10 cellular contexts compared by ENCODE assay signal in genomic region chr11:76587810-76588454, GRCh38.
DNase-seq lines count a peak whose midpoint lies in the region; ATAC-seq and TF ChIP-seq lines count a peak whose summit lies in the region.
"Had no signal": no experiment of that assay in that cellular context is flagged by ENCODE, and none has a peak within 500 bp of the region (broad histone marks: within the 10 kb centered on the region; RNA-seq: fewer than 3 reads in every experiment).

No MANE protein-coding gene starts in this region.

- H3K27me3 Mint-ChIP-seq in activated naive CD8-positive, alpha-beta T cell treated with anti-CD3 and anti-CD28 coated beads, Interleukin-2, amount 50 U/mL, for 24 hours, result peaks cover 1% of the 10 kb centered on the region

- no peak for TF ChIP-seq POLR2A in heart left ventricle (IDR thresholded peaks at IDR 0.05)

- no peaks in the 10 kb centered on the region for H3K36me3 ChIP-seq in heart left ventricle
- no peaks in the 10 kb centered on the region for H3K36me3 ChIP-seq in left lung
- H3K36me3 ChIP-seq in tibial artery, result no peaks in the 10 kb centered on the region

- 60 to 73% (median 69%) methylated on average over 5 of the region's 5 CpGs for WGBS in heart left ventricle, 4 donors

- no peaks in the 10 kb centered on the region for H3K36me3 Mint-ChIP-seq in activated naive CD8-positive, alpha-beta T cell treated with anti-CD3 and anti-CD28 coated beads, Interleukin-2, amount 50 U/mL, for 24 hours (ENCODE audit: low read depth)

- ATAC-seq in heart left ventricle, result no peak
- ATAC-seq in left cardiac atrium, result no peak
- no peak for ATAC-seq in activated naive CD8-positive, alpha-beta T cell treated with anti-CD3 and anti-CD28 coated beads, Interleukin-2, amount 50 U/mL, for 24 hours
- no peak for ATAC-seq in left lung
- ATAC-seq in foreskin keratinocyte, result no peak
- ATAC-seq in GM21526 (IDR thresholded peaks at IDR 0.05; ENCODE audit: low FRiP score, unreplicated experiment), result no peak

- H3K4me3 Mint-ChIP-seq in activated naive CD8-positive, alpha-beta T cell treated with anti-CD3 and anti-CD28 coated beads, Interleukin-2, amount 50 U/mL, for 24 hours, result no peak overlapping the region

- no peaks in the 10 kb centered on the region for H3K9me3 ChIP-seq in heart left ventricle
- no peaks in the 10 kb centered on the region for H3K9me3 ChIP-seq in left lung
- no peaks in the 10 kb centered on the region for H3K9me3 ChIP-seq in tibial artery

- TF ChIP-seq CTCF in heart left ventricle (IDR thresholded peaks at IDR 0.05) (no peak), left lung (IDR thresholded peaks at IDR 0.05) (no peak), tibial artery (IDR thresholded peaks at IDR 0.05) (no peak), foreskin keratinocyte (conservative IDR thresholded peaks at IDR 0.05) (no peak)

- intact Hi-C loops in heart left ventricle (cut with DNase I), result no loop called here
- intact Hi-C loops in left cardiac atrium (cut with DNase I), result no loop called here
- intact Hi-C loops in left lung (cut with DNase I), result no loop called here
- intact Hi-C loops in tibial artery (cut with DNase I; ENCODE audit: low total_unique reads), result no loop called here

- peak overlapping the region; percentile 63 to 92 (median 84) for H3K27ac ChIP-seq in heart left ventricle
- peak overlapping the region; percentile 72 to 77 for H3K27ac ChIP-seq in left lung
- H3K27ac ChIP-seq in tibial artery, result peak overlapping the region; percentile 60 to 69
- no peak overlapping the region for H3K27ac ChIP-seq in foreskin keratinocyte

- peak overlapping the region; percentile 91 for H3K27ac Mint-ChIP-seq in activated naive CD8-positive, alpha-beta T cell treated with anti-CD3 and anti-CD28 coated beads, Interleukin-2, amount 50 U/mL, for 24 hours

- H3K4me1 ChIP-seq in heart left ventricle (peaks cover 0 to 23% (median 16%) of the 10 kb centered on the region in 12 donors), left lung (peaks cover 0 to 24% of the 10 kb centered on the region in 2 donors), tibial artery (peaks cover 0 to 22% (median 9%) of the 10 kb centered on the region in 4 donors), foreskin keratinocyte (no peaks in the 10 kb centered on the region)

- H3K9me3 Mint-ChIP-seq in activated naive CD8-positive, alpha-beta T cell treated with anti-CD3 and anti-CD28 coated beads, Interleukin-2, amount 50 U/mL, for 24 hours, result no peaks in the 10 kb centered on the region

- no peak overlapping the region for H3K4me3 ChIP-seq in heart left ventricle
- no peak overlapping the region for H3K4me3 ChIP-seq in left lung
- H3K4me3 ChIP-seq in tibial artery, result no peak overlapping the region

- H3K27me3 ChIP-seq in heart left ventricle (no peaks in the 10 kb centered on the region), left lung (no peaks in the 10 kb centered on the region), tibial artery (no peaks in the 10 kb centered on the region), foreskin keratinocyte (no peaks in the 10 kb centered on the region)

- peaks cover 45% of the 10 kb centered on the region for H3K4me1 Mint-ChIP-seq in activated naive CD8-positive, alpha-beta T cell treated with anti-CD3 and anti-CD28 coated beads, Interleukin-2, amount 50 U/mL, for 24 hours

- DNase-seq in heart left ventricle (no peak), left cardiac atrium (no peak), left lung (no peak), tibial artery (no peak), foreskin keratinocyte (no peak)
- DNase-seq in activated naive CD8-positive, alpha-beta T cell treated with anti-CD3 and anti-CD28 coated beads, Interleukin-2, amount 50 U/mL, for 24 hours, result peak; percentile 59
- DNase-seq in activated CD8-positive, alpha-beta memory T cell treated with anti-CD3 and anti-CD28 coated beads for 24 hours, result no peak
- DNase-seq: midbrain, NCI-H1436 had no signal
